9 cellular contexts compared by ENCODE assay signal in the genomic region with DNA sequence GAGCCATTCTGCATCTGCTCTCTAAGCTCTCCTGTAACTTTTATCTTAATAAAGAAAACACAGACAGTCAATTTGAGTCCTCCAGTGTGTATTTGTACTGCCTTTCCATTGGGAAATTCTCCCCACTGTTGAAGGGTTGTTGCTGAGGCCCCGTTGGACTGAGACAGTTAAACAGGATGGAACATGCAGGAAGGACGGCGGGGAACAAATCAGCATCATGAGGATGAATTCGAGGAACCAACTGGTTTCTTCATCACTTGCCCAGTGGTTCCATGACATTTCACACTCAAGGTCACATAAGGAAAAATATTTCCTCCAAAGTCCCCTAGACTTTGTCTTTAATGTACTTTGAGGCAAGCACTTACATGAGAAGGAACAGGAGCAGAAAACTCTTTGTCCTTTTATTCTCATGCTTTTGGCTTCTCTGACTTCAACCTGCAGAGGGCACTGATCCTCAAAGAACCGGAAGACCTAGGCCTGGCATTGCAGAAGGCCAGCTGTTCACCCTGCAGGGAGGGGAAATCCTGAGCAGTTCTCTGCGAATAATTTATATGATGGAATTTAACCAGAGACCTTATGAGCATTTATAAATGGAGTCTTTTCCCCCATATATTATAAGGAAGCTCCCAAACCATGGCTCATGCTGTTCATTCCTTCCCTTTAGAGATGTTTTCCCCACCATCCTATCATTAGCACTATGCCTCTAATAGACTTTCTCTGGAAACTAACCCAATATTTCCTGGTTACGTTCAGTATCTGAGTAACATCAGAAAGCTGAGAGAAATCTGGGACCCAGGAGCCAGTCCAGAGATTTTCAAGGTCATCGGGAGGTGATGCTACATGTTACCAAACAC. TPM values are rescaled to one million over a fixed set of nuclear protein-coding genes. Genes with fewer than 3 reads are reported as not detected.
A peak's percentile ranks its signal among the peaks of the same experiment; 100 is the strongest.
DNase-seq lines count a peak whose midpoint lies in the region; ATAC-seq and TF ChIP-seq lines count a peak whose summit lies in the region.
"Had no signal": no experiment of that assay in that cellular context is flagged by ENCODE, and none has a peak within 500 bp of the region (broad histone marks: within the 10 kb centered on the region; RNA-seq: fewer than 3 reads in every experiment).

No MANE protein-coding gene starts in this region.

- H3K27ac ChIP-seq in HUES6 (ENCODE audit: low read depth, low read length) (no peak overlapping the region), adrenal gland (no peak overlapping the region), left ventricle myocardium inferior (replicated peaks) (peak overlapping the region; percentile 53)

- peak; percentile 45 for DNase-seq in activated CD8-positive, alpha-beta memory T cell treated with anti-CD3 and anti-CD28 coated beads, Interleukin-2, amount 10 ng/mL, durations not matched to agents 7 days and 5 days
- no peak for DNase-seq in activated CD8-positive, alpha-beta memory T cell treated with anti-CD3 and anti-CD28 coated beads for 24 hours
- DNase-seq in NCI-H82 treated with DMSO at 0.1 percent for 48 hours (lab: John Stamatoyannopoulos, UW; ENCODE audit: unreplicated experiment) (peak; percentile 82), adrenal gland (peak; percentile 50 to 82 (median 62)), left ventricle myocardium inferior (peak; percentile 45), sciatic nerve (ENCODE audit: low spot score) (no peak)

- TF ChIP-seq CTCF in adrenal gland (IDR thresholded peaks at IDR 0.05): peak; percentile 23 to 68 (median 58)
- peak; percentile 76 for TF ChIP-seq CTCF in left ventricle myocardium inferior (IDR thresholded peaks at IDR 0.05; ENCODE audit: borderline replicate concordance)

- H3K36me3 ChIP-seq in HUES6 (ENCODE audit: control insufficient read depth, insufficient read depth, low read length) (no peaks in the 10 kb centered on the region), adrenal gland (replicated peaks in 1 of 2) (no peaks in the 10 kb centered on the region), left ventricle myocardium inferior (no peaks in the 10 kb centered on the region)

- H3K4me1 ChIP-seq in HUES6 (ENCODE audit: control insufficient read depth, insufficient read depth, low read length): peaks cover 12% of the 10 kb centered on the region; the same call in 1 of the 2 replicates
- peaks cover 0 to 5% of the 10 kb centered on the region in 2 donors for H3K4me1 ChIP-seq in adrenal gland (replicated peaks in 1 of 2)
- H3K4me1 ChIP-seq in left ventricle myocardium inferior: peaks cover 33% of the 10 kb centered on the region

- no peaks in the 10 kb centered on the region for H3K27me3 ChIP-seq in HUES6 (ENCODE audit: control insufficient read depth, insufficient read depth, low read length)
- no peaks in the 10 kb centered on the region for H3K27me3 ChIP-seq in adrenal gland
- H3K27me3 ChIP-seq in left ventricle myocardium inferior (ENCODE audit: low read depth): peaks cover 13% of the 10 kb centered on the region

- no peak overlapping the region for H3K27ac Mint-ChIP-seq in activated CD8-positive, alpha-beta memory T cell treated with anti-CD3 and anti-CD28 coated beads, Interleukin-2, amount 10 ng/mL, durations not matched to agents 7 days and 5 days
- H3K27ac Mint-ChIP-seq: CD8-positive, alpha-beta memory T cell had no signal

- CTCF ChIA-PET in activated CD8-positive, alpha-beta memory T cell treated with anti-CD3 and anti-CD28 coated beads, Interleukin-2, amount 10 ng/mL, durations not matched to agents 7 days and 5 days (lab: Charles Lee): interaction anchor here (1.0 to 1.8 kb wide), 4 partner anchors 15 to 370 kb away, joined by 3 to 7 read pairs (median 3); a partner anchor contains a TSS

- 39 to 45% (median 41%) methylated on average over 8 of the region's 8 CpGs for WGBS in adrenal gland, 4 donors

- intact Hi-C loops in adrenal gland (cut with DNase I) (no loop called here), left ventricle myocardium inferior (cut with micrococcal nuclease) (loop anchor here (5.0 kb wide), 1 partner anchor 210 kb away; a partner anchor contains a TSS), sciatic nerve (cut with DNase I) (loop anchor here (10.0 kb wide), 1 partner anchor 207 kb away; a partner anchor contains a TSS)

- no peaks in the 10 kb centered on the region for H3K27me3 Mint-ChIP-seq in activated CD8-positive, alpha-beta memory T cell treated with anti-CD3 and anti-CD28 coated beads, Interleukin-2, amount 10 ng/mL, durations not matched to agents 7 days and 5 days

- H3K9me3 ChIP-seq in HUES6 (ENCODE audit: control insufficient read depth, insufficient read depth, low read depth, low read length): no peaks in the 10 kb centered on the region
- no peaks in the 10 kb centered on the region for H3K9me3 ChIP-seq in adrenal gland (replicated peaks in 1 of 3)
- no peaks in the 10 kb centered on the region for H3K9me3 ChIP-seq in left ventricle myocardium inferior (replicated peaks)

- no peaks in the 10 kb centered on the region for H3K36me3 Mint-ChIP-seq in activated CD8-positive, alpha-beta memory T cell treated with anti-CD3 and anti-CD28 coated beads, Interleukin-2, amount 10 ng/mL, durations not matched to agents 7 days and 5 days
- H3K36me3 Mint-ChIP-seq: CD8-positive, alpha-beta memory T cell had no signal

- no peak overlapping the region for H3K4me3 Mint-ChIP-seq in activated CD8-positive, alpha-beta memory T cell treated with anti-CD3 and anti-CD28 coated beads, Interleukin-2, amount 10 ng/mL, durations not matched to agents 7 days and 5 days
- H3K4me3 Mint-ChIP-seq: CD8-positive, alpha-beta memory T cell had no signal

- peak; percentile 36 for ATAC-seq in activated CD8-positive, alpha-beta memory T cell treated with anti-CD3 and anti-CD28 coated beads, Interleukin-2, amount 10 ng/mL, durations not matched to agents 7 days and 5 days
- ATAC-seq in GM21737 (IDR thresholded peaks at IDR 0.05; ENCODE audit: unreplicated experiment) (peak; percentile 98), sciatic nerve (peak; percentile 88)

- H3K4me1 Mint-ChIP-seq in activated CD8-positive, alpha-beta memory T cell treated with anti-CD3 and anti-CD28 coated beads, Interleukin-2, amount 10 ng/mL, durations not matched to agents 7 days and 5 days: no peaks in the 10 kb centered on the region
- H3K4me1 Mint-ChIP-seq: CD8-positive, alpha-beta memory T cell had no signal

- peak overlapping the region; percentile 3 for H3K9ac ChIP-seq in HUES6 (ENCODE audit: low read length)

- H3K9me3 Mint-ChIP-seq in activated CD8-positive, alpha-beta memory T cell treated with anti-CD3 and anti-CD28 coated beads, Interleukin-2, amount 10 ng/mL, durations not matched to agents 7 days and 5 days (ENCODE audit: low read depth): no peaks in the 10 kb centered on the region

- TF ChIP-seq POLR2A in adrenal gland (IDR thresholded peaks at IDR 0.05): no peak

- H3K4me3 ChIP-seq in HUES6 (ENCODE audit: low read depth, low read length): no peak overlapping the region
- no peak overlapping the region for H3K4me3 ChIP-seq in adrenal gland
- no peak overlapping the region for H3K4me3 ChIP-seq in left ventricle myocardium inferior

RNA-seq across cellular contexts. Expression of a gene that starts 55.2 kb away (rescaled TPM):
- not detected for total RNA-seq in activated CD8-positive, alpha-beta memory T cell treated with anti-CD3 and anti-CD28 coated beads, Interleukin-2, amount 10 ng/mL, durations not matched to agents 7 days and 5 days
- total RNA-seq in adrenal gland (under 1 TPM in 2 of 8 donors, not detected in 6; 0.19 to 0.25 TPM), left ventricle myocardium inferior (not detected), sciatic nerve (0.09 TPM)
- polyA plus RNA-seq in adrenal gland: under 1 TPM in 2 of 3 donors, not detected in 1; under 0.01 to 0.24 TPM
- total RNA-seq: CD8-positive, alpha-beta memory T cell had no signal
- polyA plus RNA-seq: CD8-positive, alpha-beta memory T cell had no signal

Comparison
In these comparisons a context has a peak if more than half of its experiments do, and no peak if none do; other contexts are left out.
1. DNase-seq: peak in activated CD8-positive, alpha-beta memory T cell treated with anti-CD3 and anti-CD28 coated beads, Interleukin-2, amount 10 ng/mL, durations not matched to agents 7 days and 5 days (single experiment), NCI-H82 treated with DMSO at 0.1 percent for 48 hours (single experiment), adrenal gland (7 of 7) and left ventricle myocardium inferior (single experiment); none in activated CD8-positive, alpha-beta memory T cell treated with anti-CD3 and anti-CD28 coated beads for 24 hours (single experiment) and sciatic nerve (single experiment).
2. ATAC-seq: peak in every context shown above with its lines; median percentile 98 in GM21737; 88 in sciatic nerve; 36 in activated CD8-positive, alpha-beta memory T cell treated with anti-CD3 and anti-CD28 coated beads, Interleukin-2, amount 10 ng/mL, durations not matched to agents 7 days and 5 days.
3. intact Hi-C loops: an anchor here in left ventricle myocardium inferior (5.0 kb wide) and sciatic nerve (10.0 kb wide); none called in adrenal gland.